Comparison of ENCODE assay signal across 25 cellular contexts in the genomic region with DNA sequence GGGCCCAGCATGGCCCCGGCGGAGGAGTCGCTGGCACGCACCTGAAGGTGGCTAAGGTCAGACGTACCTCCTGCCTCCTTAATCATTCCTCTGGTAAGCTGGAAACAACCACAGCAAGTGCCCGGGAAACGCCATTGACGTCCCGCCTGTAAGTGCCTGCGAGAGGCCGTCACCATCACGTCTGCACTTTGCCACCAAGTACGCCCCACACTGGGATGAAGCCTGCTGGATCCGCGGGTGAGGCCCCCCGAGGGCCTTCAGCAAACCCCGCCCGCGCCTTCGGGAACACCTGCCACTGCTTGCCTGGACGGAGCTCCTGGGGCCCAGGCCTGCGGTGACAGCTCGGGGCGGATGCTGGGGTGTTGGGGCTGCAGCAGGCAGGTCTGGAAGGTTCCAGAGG. TPM values are rescaled to one million over a fixed set of nuclear protein-coding genes. Genes with fewer than 3 reads are reported as not detected.
"Had no signal": no experiment of that assay in that cellular context is flagged by ENCODE, and none has a peak within 500 bp of the region (broad histone marks: within the 10 kb centered on the region; RNA-seq: fewer than 3 reads in every experiment).

No MANE protein-coding gene starts in this region.

- ATAC-seq: naive thymus-derived CD4-positive, alpha-beta T cell; natural killer cell; sciatic nerve had no signal

- FAIRE-seq: pancreas, urothelium cell line had no signal

- H3K4me1 ChIP-seq: pancreas, thyroid gland, vagina had no signal

- H3K27me3 ChIP-seq: thyroid gland, vagina had no signal

- DNase-seq: naive thymus-derived CD4-positive, alpha-beta T cell; natural killer cell; spleen; stimulated activated CD4-positive, alpha-beta T cell treated with anti-CD3 and anti-CD28 coated beads, Interleukin-15, amount 100 ng/mL, for 24 hours; stimulated activated CD4-positive, alpha-beta T cell treated with anti-CD3 and anti-CD28 coated beads, Interleukin-2, amount 100 ng/mL, for 24 hours; stimulated activated CD4-positive, alpha-beta T cell treated with anti-CD3 and anti-CD28 coated beads, Interleukin-2, amount 100 ng/mL, for 48 hours; stimulated activated CD4-positive, alpha-beta T cell treated with anti-CD3 and anti-CD28 coated beads, Interleukin-4, amount 100 ng/mL, for 24 hours; stimulated activated naive B cell treated with anti-CD40 and anti-IgM and Interleukin-4, amounts not matched to agents 10 μg/mL and 1 μg/mL and 100 μg/mL, for 72 hours; stimulated activated naive CD4-positive, alpha-beta T cell treated with Interleukin-2 at 50 U/mL for 16 hours; stomach; thyroid gland; trophoblast cell had no signal

- H3K36me3 ChIP-seq: pancreas, prostate gland, spleen, stomach, thoracic aorta, thyroid gland, tibial nerve, upper lobe of left lung, vagina had no signal

- H3K4me2 ChIP-seq: smooth muscle cell had no signal

- H3K27ac ChIP-seq: pancreas, prostate gland, skin epidermis, spleen, stomach, thoracic aorta, thyroid gland, tibial nerve, upper lobe of left lung, vagina had no signal

- H3K4me3 ChIP-seq: skin epidermis, smooth muscle cell, thoracic aorta, thyroid gland, tibial nerve, upper lobe of left lung, vagina had no signal

- H3K9me3 ChIP-seq: pancreas, prostate gland, spleen, stomach, thoracic aorta, thyroid gland, tibial nerve, upper lobe of left lung, vagina had no signal

RNA-seq across cellular contexts. Expression of gene ADGRA1, which starts 12.5 kb away (rescaled TPM):
- total RNA-seq: naive thymus-derived CD4-positive, alpha-beta T cell; natural killer cell; osteocyte; pulmonary artery endothelial cell; smooth muscle cell; thoracic aorta had no signal
- polyA plus RNA-seq: naive thymus-derived CD4-positive, alpha-beta T cell; smooth muscle cell; stomach had no signal

RNA-seq across cellular contexts. Expression of gene KNDC1, which starts 59.8 kb away (rescaled TPM):
- total RNA-seq: osteocyte, pulmonary artery endothelial cell, subcutaneous adipose tissue had no signal
- polyA plus RNA-seq: naive thymus-derived CD4-positive, alpha-beta T cell had no signal
